In the genomic region with DNA sequence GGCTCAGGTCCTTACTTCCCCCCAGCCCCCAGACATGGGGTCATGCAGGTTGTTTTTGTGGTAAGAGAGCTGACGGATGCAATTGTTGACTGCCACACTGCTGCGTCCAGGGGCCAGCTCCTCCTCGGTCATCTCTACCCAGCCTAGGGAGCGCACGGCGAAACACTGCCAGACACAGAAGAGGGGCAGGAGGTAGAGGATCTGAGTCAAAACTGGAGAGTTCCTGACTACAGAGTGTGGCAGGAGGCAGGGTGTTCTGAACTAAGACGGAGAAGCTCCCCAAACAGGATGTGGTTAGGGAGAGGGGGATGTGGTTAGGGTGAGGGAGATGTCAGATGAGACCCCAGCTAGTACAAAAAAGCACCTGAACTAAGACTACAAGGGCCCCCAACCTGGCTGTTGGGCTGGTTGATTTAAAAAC, we compare ENCODE assay signal across 8 cellular contexts. TPM values are rescaled to one million over a fixed set of nuclear protein-coding genes. Genes with fewer than 3 reads are reported as not detected.
A peak's percentile ranks its signal among the peaks of the same experiment; 100 is the strongest.
DNase-seq lines count a peak whose midpoint lies in the region; ATAC-seq and TF ChIP-seq lines count a peak whose summit lies in the region.

No MANE protein-coding gene starts in this region.

- H3K36me3 Mint-ChIP-seq in naive thymus-derived CD8-positive, alpha-beta T cell, result peaks cover 19 to 46% (median 31%) of the 10 kb centered on the region in 3 donors

- H3K4me3 ChIP-seq in BLaER1 treated with 17β-estradiol and CSF1 and Interleukin-3, amounts not matched to agents 10 nM and 100 nM, result peak overlapping the region in 5 of 10 experiments; percentile 0 to 38 (median 27); a peak in 6 of 20 replicates
- no peak overlapping the region for H3K4me3 ChIP-seq in tibial nerve

- no peaks in the 10 kb centered on the region for H3K27me3 ChIP-seq in BLaER1 treated with 17β-estradiol and CSF1 and Interleukin-3, amounts not matched to agents 10 nM and 100 nM
- H3K27me3 ChIP-seq in tibial nerve, result no peaks in the 10 kb centered on the region

- peaks cover 0 to 2% (median 0%) of the 10 kb centered on the region in 5 donors for H3K27me3 Mint-ChIP-seq in naive thymus-derived CD8-positive, alpha-beta T cell

- H3K9ac ChIP-seq in BLaER1 treated with 17β-estradiol and CSF1 and Interleukin-3, amounts not matched to agents 10 nM and 100 nM, result peak overlapping the region in 10 of 11 experiments; percentile 2 to 56 (median 44); a peak in 16 of 22 replicates

- peak; percentile 98 for ATAC-seq in GM21360 (IDR thresholded peaks at IDR 0.05; ENCODE audit: unreplicated experiment)
- peak; percentile 95 for ATAC-seq in HG03575 (IDR thresholded peaks at IDR 0.05; ENCODE audit: extremely low read depth, insufficient number of reproducible peaks, low FRiP score, unreplicated experiment)
- peak; percentile 89 to 90 for ATAC-seq in naive thymus-derived CD8-positive, alpha-beta T cell

- peaks cover 37 to 49% (median 45%) of the 10 kb centered on the region in 10 experiments for H3K4me1 ChIP-seq in BLaER1 treated with 17β-estradiol and CSF1 and Interleukin-3, amounts not matched to agents 10 nM and 100 nM
- peaks cover 0 to 15% (median 10%) of the 10 kb centered on the region in 4 donors for H3K4me1 ChIP-seq in tibial nerve

- H3K4me1 Mint-ChIP-seq in naive thymus-derived CD8-positive, alpha-beta T cell, result peaks cover 68 to 100% (median 93%) of the 10 kb centered on the region in 4 donors

- WGBS in tibial nerve, 2 donors, result 73 to 84% methylated on average over 7 of the region's 7 CpGs

- H3K4me3 Mint-ChIP-seq in naive thymus-derived CD8-positive, alpha-beta T cell, result peak overlapping the region; percentile 74 to 97 (median 86)

- no peak for TF ChIP-seq POLR2A in tibial nerve (IDR thresholded peaks at IDR 0.05)

- H4K20me1 ChIP-seq in BLaER1 treated with 17β-estradiol and CSF1 and Interleukin-3, amounts not matched to agents 10 nM and 100 nM, result peaks cover 0 to 46% (median 14%) of the 10 kb centered on the region in 11 experiments; a peak in 12 of 22 replicates

- TF ChIP-seq CTCF in tibial nerve (IDR thresholded peaks at IDR 0.05), result no peak

- H3K4me2 ChIP-seq in BLaER1 treated with 17β-estradiol and CSF1 and Interleukin-3, amounts not matched to agents 10 nM and 100 nM, result peak overlapping the region; percentile 60 to 94 (median 88)

- no peaks in the 10 kb centered on the region for H3K9me3 ChIP-seq in BLaER1 treated with 17β-estradiol and CSF1 and Interleukin-3, amounts not matched to agents 10 nM and 100 nM (replicated peaks in 1 of 11)
- no peaks in the 10 kb centered on the region for H3K9me3 ChIP-seq in tibial nerve

- H3K27ac ChIP-seq in BLaER1 treated with 17β-estradiol and CSF1 and Interleukin-3, amounts not matched to agents 10 nM and 100 nM, result peak overlapping the region in 9 of 11 experiments; percentile 15 to 71 (median 53); a peak in 18 of 22 replicates
- peak overlapping the region in 1 of 4 donors; percentile 67 for H3K27ac ChIP-seq in tibial nerve

- peak overlapping the region; percentile 89 to 99 (median 98) for H3K27ac Mint-ChIP-seq in naive thymus-derived CD8-positive, alpha-beta T cell

- TF ChIP-seq EP300 in tibial nerve (IDR thresholded peaks at IDR 0.05), result no peak

- POLR2A ChIA-PET in naive thymus-derived CD8-positive, alpha-beta T cell (lab: Charles Lee), result interaction anchor here (0.6 to 10.3 kb wide), 18 partner anchors 12 to 343 kb away, joined by 3 to 421 read pairs (median 6); a partner anchor contains a TSS

- peaks cover 0 to 31% (median 11%) of the 10 kb centered on the region in 11 experiments; a peak in 11 of 22 replicates for H3K36me3 ChIP-seq in BLaER1 treated with 17β-estradiol and CSF1 and Interleukin-3, amounts not matched to agents 10 nM and 100 nM
- peaks cover 0 to 78% (median 8%) of the 10 kb centered on the region in 3 donors for H3K36me3 ChIP-seq in tibial nerve

- DNase-seq in activated CD8-positive, alpha-beta memory T cell treated with anti-CD3 and anti-CD28 coated beads for 1 hour (ENCODE audit: extremely low read depth in 1 of 2, low read depth in 1 of 2), result peak; percentile 39 to 50
- peak; percentile 54 to 98 (median 89) for DNase-seq in naive thymus-derived CD8-positive, alpha-beta T cell
- DNase-seq in HuH-7 (ENCODE audit: low spot score), result no peak
- no peak for DNase-seq in anterior cingulate cortex (lab: John Stamatoyannopoulos, UW)
- no peak for DNase-seq in tibial nerve (ENCODE audit: low spot score in 2 of 2)

- H3K9me3 Mint-ChIP-seq in naive thymus-derived CD8-positive, alpha-beta T cell, result peaks cover 0 to 3% (median 0%) of the 10 kb centered on the region in 9 donors

RNA-seq across cellular contexts. Expression of a gene that starts 12.3 kb away (rescaled TPM):
- total RNA-seq in naive thymus-derived CD8-positive, alpha-beta T cell, result 10 to 100 TPM; 54.8 to 62.0 TPM
- 10 to 100 TPM; 22.4 to 32.6 (median 31.7) TPM for polyA plus RNA-seq in naive thymus-derived CD8-positive, alpha-beta T cell
- total RNA-seq in tibial nerve, result 10 to 100 TPM; 23.1 to 39.8 (median 30.3) TPM

RNA-seq across cellular contexts. Expression of a gene that starts 16.3 kb away (rescaled TPM):
- 100 to 1,000 TPM; 135 to 141 TPM for total RNA-seq in naive thymus-derived CD8-positive, alpha-beta T cell
- 100 to 1,000 TPM; 115 to 196 (median 146) TPM for polyA plus RNA-seq in naive thymus-derived CD8-positive, alpha-beta T cell
- total RNA-seq in tibial nerve, result 10 to 100 TPM; 56.1 to 67.6 (median 62.8) TPM

RNA-seq across cellular contexts. Expression of a gene that starts 38.2 kb away (rescaled TPM):
- 1 to 10 TPM; 1.6 to 1.7 TPM for total RNA-seq in naive thymus-derived CD8-positive, alpha-beta T cell
- polyA plus RNA-seq in naive thymus-derived CD8-positive, alpha-beta T cell, result not detected
- 1 to 10 TPM; 1.0 to 7.5 (median 4.8) TPM for total RNA-seq in tibial nerve

Comparison
In these comparisons a context has a peak if more than half of its experiments do, and no peak if none do; other contexts are left out.
1. DNase-seq: peak in activated CD8-positive, alpha-beta memory T cell treated with anti-CD3 and anti-CD28 coated beads for 1 hour (2 of 2) and naive thymus-derived CD8-positive, alpha-beta T cell (10 of 10); none in HuH-7 (single experiment), anterior cingulate cortex (0 of 58) and tibial nerve (0 of 2).
2. Peak in every context shown above with its lines, with median percentiles within 50 percentile points of each other: ATAC-seq.